11 cellular contexts compared by ENCODE assay signal in genomic region chr9:114450833-114451706, GRCh38. TPM values are rescaled to one million over a fixed set of nuclear protein-coding genes. Genes with fewer than 3 reads are reported as not detected.
A peak's percentile ranks its signal among the peaks of the same experiment; 100 is the strongest.
DNase-seq lines count a peak whose midpoint lies in the region; ATAC-seq and TF ChIP-seq lines count a peak whose summit lies in the region.
"Had no signal": no experiment of that assay in that cellular context is flagged by ENCODE, and none has a peak within 500 bp of the region (broad histone marks: within the 10 kb centered on the region; RNA-seq: fewer than 3 reads in every experiment).

No MANE protein-coding gene starts in this region.

- no peaks in the 10 kb centered on the region for H3K27me3 ChIP-seq in CD4-positive, CD25-positive, alpha-beta regulatory T cell (ENCODE audit: control insufficient read depth, insufficient read depth, low read length)
- H3K27me3 ChIP-seq in smooth muscle cell (ENCODE audit: low read depth) (no peaks in the 10 kb centered on the region), PC-3 (ENCODE audit: low read length) (no peaks in the 10 kb centered on the region)

- H3K9me3 ChIP-seq in CD4-positive, CD25-positive, alpha-beta regulatory T cell (ENCODE audit: control insufficient read depth in 2 of 2, low read length in 2 of 2) = peaks cover 0 to 3% of the 10 kb centered on the region in 2 experiments
- no peaks in the 10 kb centered on the region for H3K9me3 ChIP-seq in smooth muscle cell (replicated peaks; ENCODE audit: low read depth)
- H3K9me3 ChIP-seq in PC-3 (ENCODE audit: low read length) = no peaks in the 10 kb centered on the region

- H3K4me2 ChIP-seq in smooth muscle cell = no peak overlapping the region
- H3K4me2 ChIP-seq in PC-3 (ENCODE audit: low read length) = no peak overlapping the region

- H3K9ac ChIP-seq in smooth muscle cell (ENCODE audit: low read depth) (no peak overlapping the region), PC-3 (ENCODE audit: low read length) (no peak overlapping the region)

- BruUV-seq in PC-3 (replicated peaks; lab: Mats Ljungman, UMichigan) (no TSS peak), MCF 10A (replicated peaks; lab: Mats Ljungman, UMichigan) (no TSS peak)

- peaks cover 0 to 8% (median 0%) of the 10 kb centered on the region in 7 donors for H3K9me3 Mint-ChIP-seq in CD4-positive, CD25-positive, alpha-beta regulatory T cell
- no peaks in the 10 kb centered on the region for H3K9me3 Mint-ChIP-seq in central memory CD8-positive, alpha-beta T cell
- H3K9me3 Mint-ChIP-seq in MCF 10A (ENCODE audit: unreplicated experiment) = no peaks in the 10 kb centered on the region

- WGBS in smooth muscle cell (ENCODE audit: low lambda C conversion rate) = 91% methylated on average over 12 of the region's 12 CpGs

- TF ChIP-seq CTCF in smooth muscle cell (IDR thresholded peaks at IDR 0.05; ENCODE audit: borderline replicate concordance, insufficient read depth, poor library complexity, severe bottlenecking) (no peak), PC-3 (conservative IDR thresholded peaks at IDR 0.05; ENCODE audit: low read depth, low read length) (no peak), MCF 10A (IDR thresholded peaks at IDR 0.05; ENCODE audit: unreplicated experiment) (no peak)

- ATAC-seq in CD4-positive, CD25-positive, alpha-beta regulatory T cell (ENCODE audit: low read depth in 2 of 2) = peak in 1 of 2 donors; percentile 36
- ATAC-seq in GM18511 (IDR thresholded peaks at IDR 0.05; ENCODE audit: unreplicated experiment) (peak; percentile 77), HG03060 (IDR thresholded peaks at IDR 0.05; ENCODE audit: low read depth, unreplicated experiment) (peak; percentile 52), PC-3 (no peak), HG03280 (IDR thresholded peaks at IDR 0.05; ENCODE audit: unreplicated experiment) (no peak)
- ATAC-seq in central memory CD8-positive, alpha-beta T cell (replicated peaks; ENCODE audit: extremely low read depth, poor library complexity, severe bottlenecking) = peak; percentile 81

- H3F3A ChIP-seq in smooth muscle cell (ENCODE audit: low read depth) = no peaks in the 10 kb centered on the region
- H3F3A ChIP-seq in PC-3 (ENCODE audit: low read length, unreplicated experiment) = no peaks in the 10 kb centered on the region

- H3K79me2 ChIP-seq in smooth muscle cell (ENCODE audit: low read depth) = no peaks in the 10 kb centered on the region
- H3K79me2 ChIP-seq in PC-3 (ENCODE audit: low read length) = no peaks in the 10 kb centered on the region

- H3K9me2 ChIP-seq in PC-3 (replicated peaks; ENCODE audit: low read length) = no peaks in the 10 kb centered on the region

- POLR2A ChIA-PET in PC-3 (lab: Charles Lee; ENCODE audit: unreplicated experiment) = no interaction called here
- POLR2A ChIA-PET in MCF 10A (lab: Yijun Ruan, JAX) = no interaction called here

- peak overlapping the region; percentile 79 to 92 (median 90) for H3K27ac Mint-ChIP-seq in CD4-positive, CD25-positive, alpha-beta regulatory T cell
- no peak overlapping the region for H3K27ac Mint-ChIP-seq in central memory CD8-positive, alpha-beta T cell (ENCODE audit: low read depth)
- no peak overlapping the region for H3K27ac Mint-ChIP-seq in MCF 10A (ENCODE audit: low read depth, unreplicated experiment)

- H3K4me1 ChIP-seq in CD4-positive, CD25-positive, alpha-beta regulatory T cell (ENCODE audit: control insufficient read depth, insufficient read depth, low read length, poor library complexity, severe bottlenecking) = peaks cover 31% of the 10 kb centered on the region
- no peaks in the 10 kb centered on the region for H3K4me1 ChIP-seq in smooth muscle cell (ENCODE audit: low read depth)
- H3K4me1 ChIP-seq in PC-3 (ENCODE audit: insufficient read depth, low read length) = peaks cover 5% of the 10 kb centered on the region; the same call in 1 of the 2 replicates

- CTCF ChIA-PET in PC-3 (lab: Charles Lee) = no interaction called here
- CTCF ChIA-PET in MCF 10A (lab: Yijun Ruan, JAX) = interaction anchor here (0.6 to 1.8 kb wide), 6 partner anchors 16 to 644 kb away, joined by 3 to 7 read pairs (median 3); no protein-coding TSS in a partner anchor

- peaks cover 2% of the 10 kb centered on the region for H4K20me1 ChIP-seq in smooth muscle cell (ENCODE audit: low read depth)
- H4K20me1 ChIP-seq in PC-3 (ENCODE audit: low read length) = no peaks in the 10 kb centered on the region

- no peaks in the 10 kb centered on the region for H3K27me3 Mint-ChIP-seq in CD4-positive, CD25-positive, alpha-beta regulatory T cell
- peaks cover 5% of the 10 kb centered on the region for H3K27me3 Mint-ChIP-seq in central memory CD8-positive, alpha-beta T cell
- H3K27me3 Mint-ChIP-seq in MCF 10A (ENCODE audit: insufficient read depth, unreplicated experiment) = no peaks in the 10 kb centered on the region

- H3K36me3 ChIP-seq in CD4-positive, CD25-positive, alpha-beta regulatory T cell (ENCODE audit: control insufficient read depth, insufficient read depth, low read length) = no peaks in the 10 kb centered on the region
- H3K36me3 ChIP-seq in smooth muscle cell (ENCODE audit: low read depth) (no peaks in the 10 kb centered on the region), PC-3 (ENCODE audit: low read depth, low read length) (no peaks in the 10 kb centered on the region)

- peak overlapping the region; percentile 63 for H3K27ac ChIP-seq in CD4-positive, CD25-positive, alpha-beta regulatory T cell (ENCODE audit: insufficient read depth, low read length, poor library complexity, severe bottlenecking)
- H3K27ac ChIP-seq in smooth muscle cell (ENCODE audit: low read depth) = no peak overlapping the region
- H3K27ac ChIP-seq in PC-3 (ENCODE audit: low read length) = no peak overlapping the region

- H3K4me3 ChIP-seq in CD4-positive, CD25-positive, alpha-beta regulatory T cell (ENCODE audit: low read depth, low read length) = no peak overlapping the region
- H3K4me3 ChIP-seq in smooth muscle cell (no peak overlapping the region), PC-3 (ENCODE audit: low read length) (no peak overlapping the region)

- peak; percentile 15 to 49 (median 44) for DNase-seq in CD4-positive, CD25-positive, alpha-beta regulatory T cell
- no peak for DNase-seq in central memory CD8-positive, alpha-beta T cell (ENCODE audit: low spot score in 2 of 2)
- DNase-seq in smooth muscle cell (lab: John Stamatoyannopoulos, UW; ENCODE audit: unreplicated experiment) (no peak), PC-3 (no peak), MCF 10A (ENCODE audit: unreplicated experiment) (no peak)
- DNase-seq: activated T-cell treated with anti-CD3 and anti-CD28 coated beads, Interleukin-2, amount 50 U/mL, for 4 hours; Karpas-422; NCI-H82 had no signal

- intact Hi-C loops in PC-3 (cut with micrococcal nuclease) (no loop called here), MCF 10A (cut with micrococcal nuclease) (no loop called here)

- peak overlapping the region in 3 of 4 donors; percentile 39 to 73 (median 71) for H3K4me3 Mint-ChIP-seq in CD4-positive, CD25-positive, alpha-beta regulatory T cell
- H3K4me3 Mint-ChIP-seq in central memory CD8-positive, alpha-beta T cell = no peak overlapping the region
- H3K4me3 Mint-ChIP-seq in MCF 10A (ENCODE audit: unreplicated experiment) = no peak overlapping the region
- H3K4me3 Mint-ChIP-seq: activated T-cell treated with anti-CD3 and anti-CD28 coated beads, Interleukin-2, amount 50 U/mL, for 4 hours had no signal

- peaks cover 19 to 50% (median 27%) of the 10 kb centered on the region in 4 donors for H3K4me1 Mint-ChIP-seq in CD4-positive, CD25-positive, alpha-beta regulatory T cell
- peaks cover 26% of the 10 kb centered on the region for H3K4me1 Mint-ChIP-seq in central memory CD8-positive, alpha-beta T cell
- peaks cover 12% of the 10 kb centered on the region for H3K4me1 Mint-ChIP-seq in MCF 10A (ENCODE audit: insufficient read depth, unreplicated experiment)

- H2AFZ ChIP-seq in smooth muscle cell (ENCODE audit: low read depth) = no peak overlapping the region
- H2AFZ ChIP-seq in PC-3 (ENCODE audit: low read length) = no peak overlapping the region

- no peaks in the 10 kb centered on the region for H3K36me3 Mint-ChIP-seq in CD4-positive, CD25-positive, alpha-beta regulatory T cell
- peaks cover 4% of the 10 kb centered on the region for H3K36me3 Mint-ChIP-seq in central memory CD8-positive, alpha-beta T cell (ENCODE audit: insufficient read depth)
- H3K36me3 Mint-ChIP-seq in MCF 10A (ENCODE audit: insufficient read depth, unreplicated experiment) = no peaks in the 10 kb centered on the region

RNA-seq across cellular contexts. Expression of gene WHRN, which starts 54.2 kb away (rescaled TPM):
- total RNA-seq in CD4-positive, CD25-positive, alpha-beta regulatory T cell = 24.2 TPM
- 1 to 10 TPM in 3 of 4 donors, under 1 TPM in 1; 1.00 to 1.5 (median 1.4) TPM for polyA plus RNA-seq in CD4-positive, CD25-positive, alpha-beta regulatory T cell
- total RNA-seq in smooth muscle cell = 2.9 and 3.6 TPM in 2 replicates
- polyA plus RNA-seq in smooth muscle cell = 11.9 and 12.9 TPM in 2 replicates
- total RNA-seq in PC-3 (2014; rRNA removed) = 10.5 and 15.3 TPM in 2 replicates
- total RNA-seq in MCF 10A (2022) = 9.4 and 12.8 TPM in 2 replicates

Comparison
In these comparisons a context has a peak if more than half of its experiments do, and no peak if none do; other contexts are left out.
1. ATAC-seq: peak in GM18511 (single experiment), HG03060 (single experiment) and central memory CD8-positive, alpha-beta T cell (single experiment); none in PC-3 (single experiment) and HG03280 (single experiment).
2. DNase-seq: peak in CD4-positive, CD25-positive, alpha-beta regulatory T cell (3 of 3); none in central memory CD8-positive, alpha-beta T cell (0 of 2), smooth muscle cell (single experiment), PC-3 (single experiment) and MCF 10A (single experiment).
3. H3K27ac Mint-ChIP-seq: peak in CD4-positive, CD25-positive, alpha-beta regulatory T cell (3 of 3); none in central memory CD8-positive, alpha-beta T cell (single experiment) and MCF 10A (single experiment).
4. H3K4me3 Mint-ChIP-seq: peak in CD4-positive, CD25-positive, alpha-beta regulatory T cell (3 of 4); none in central memory CD8-positive, alpha-beta T cell (single experiment) and MCF 10A (single experiment).